ENCODE assay signal across 2 cellular contexts in genomic region chr3:148720873-148721272, GRCh38.
TF ChIP-seq lines count a peak whose summit lies in the region.

No MANE protein-coding gene starts in this region.

TF ChIP-seq in liver, 16 proteins besides CTCF, POLR2A, EP300 and RAD21:
- no peak for TF ChIP-seq EGR1 (IDR thresholded peaks at IDR 0.05; ENCODE audit: low read depth in 2 of 2)
- TF ChIP-seq FOXA2 (IDR thresholded peaks at IDR 0.05) = no peak
- TF ChIP-seq HNF4A (conservative IDR thresholded peaks at IDR 0.05) = peak; percentile 58 to 61
- TF ChIP-seq YY1 (IDR thresholded peaks at IDR 0.05) = no peak
- TF ChIP-seq NR2F2 (IDR thresholded peaks at IDR 0.05) = no peak
- no peak for TF ChIP-seq SP1 (IDR thresholded peaks at IDR 0.05)
- TF ChIP-seq ATF3 (IDR thresholded peaks at IDR 0.05) = no peak

TF ChIP-seq in HepG2, 621 proteins besides CTCF, POLR2A, EP300 and RAD21:
- no peak for TF ChIP-seq GTF2F1 (IDR thresholded peaks at IDR 0.05; ENCODE audit: low read length)
- no peak for TF ChIP-seq HMG20B (CRISPR knock-in tag; conservative IDR thresholded peaks at IDR 0.05)
- TF ChIP-seq SOX5 (CRISPR knock-in tag; IDR thresholded peaks at IDR 0.05; ENCODE audit: borderline replicate concordance) = no peak
- TF ChIP-seq EZH2 (conservative IDR thresholded peaks at IDR 0.05; ENCODE audit: low read depth, low read length) = no peak
- no peak for TF ChIP-seq ZNF749 (CRISPR knock-in tag; IDR thresholded peaks at IDR 0.05; ENCODE audit: borderline replicate concordance)
- no peak for TF ChIP-seq GTF3A (CRISPR knock-in tag; conservative IDR thresholded peaks at IDR 0.05)
